In genomic region chr22:19204640-19205039, GRCh38 we compare ENCODE assay signal across 34 cellular contexts. TPM values are rescaled to one million over a fixed set of nuclear protein-coding genes. Genes with fewer than 3 reads are reported as not detected.
"Had no signal": no experiment of that assay in that cellular context is flagged by ENCODE, and none has a peak within 500 bp of the region (broad histone marks: within the 10 kb centered on the region; RNA-seq: fewer than 3 reads in every experiment).

No MANE protein-coding gene starts in this region.

- H3K36me3 ChIP-seq: ovary, right lobe of liver had no signal

- DNase-seq: dermis blood vessel endothelial cell; effector memory CD4-positive, alpha-beta T cell; foreskin keratinocyte; heart left ventricle; kidney; left lung; mesenchymal stem cell; naive thymus-derived CD8-positive, alpha-beta T cell; nucleus accumbens; right lobe of liver; stimulated activated CD4-positive, alpha-beta T cell treated with anti-CD3 and anti-CD28 coated beads, Interleukin-12 subunit alpha, Interleukin-12 subunit beta, amount 100 ng/mL, for 4 hours; stimulated activated CD4-positive, alpha-beta T cell treated with anti-CD3 and anti-CD28 coated beads, Interleukin-1b, Interleukin-23, amount 100 ng/mL, for 48 hours; stimulated activated CD4-positive, alpha-beta T cell treated with anti-CD3 and anti-CD28 coated beads, Interleukin-4, amount 100 ng/mL, for 1 hour; stimulated activated CD8-positive, alpha-beta memory T cell treated with anti-CD3 and anti-CD28 coated beads, Interleukin-4, amount 100 ng/mL, for 48 hours; stimulated activated naive CD4-positive, alpha-beta T cell; stimulated activated naive CD8-positive, alpha-beta T cell treated with anti-CD3 and anti-CD28 coated beads, Interleukin-15, amount 100 ng/mL, for 72 hours had no signal

- H3K4me1 Mint-ChIP-seq: mesothelial cell of epicardium; neural crest cell; stimulated activated naive CD8-positive, alpha-beta T cell treated with anti-CD3 and anti-CD28 coated beads, Interleukin-15, amount 100 ng/mL, for 72 hours had no signal

- H3K9me3 Mint-ChIP-seq: stimulated activated naive CD8-positive, alpha-beta T cell treated with anti-CD3 and anti-CD28 coated beads, Interleukin-15, amount 100 ng/mL, for 72 hours had no signal

- H3K36me3 Mint-ChIP-seq: mesothelial cell of epicardium had no signal

- H3K4me1 ChIP-seq: esophagus muscularis mucosa, foreskin keratinocyte, gastroesophageal sphincter, heart left ventricle, left lung, right lobe of liver, suprapubic skin, vagina had no signal

- H3K9me3 ChIP-seq: esophagus muscularis mucosa, gastroesophageal sphincter, heart left ventricle, left lung, ovary, right lobe of liver, suprapubic skin, vagina had no signal

- H3K27me3 Mint-ChIP-seq: progenitor cell of endocrine pancreas had no signal

- H3K27me3 ChIP-seq: esophagus muscularis mucosa, foreskin keratinocyte, gastroesophageal sphincter, heart left ventricle, hepatocyte, left lung, ovary, right lobe of liver, suprapubic skin, vagina had no signal

- H3K4me3 ChIP-seq: coronary artery, esophagus muscularis mucosa, gastroesophageal sphincter, heart left ventricle, hepatocyte, left lung, ovary, right lobe of liver, smooth muscle cell, suprapubic skin, vagina had no signal

- H3K4me2 ChIP-seq: hepatocyte, smooth muscle cell had no signal

- H3K27ac ChIP-seq: coronary artery, esophagus muscularis mucosa, foreskin keratinocyte, gastroesophageal sphincter, heart left ventricle, hepatocyte, left lung, ovary, right lobe of liver, suprapubic skin, vagina had no signal

- H3K79me2 ChIP-seq: hepatocyte had no signal

- H2AFZ ChIP-seq: hepatocyte had no signal

- H3K4me3 Mint-ChIP-seq: central memory CD8-positive, alpha-beta T cell; mesothelial cell of epicardium; naive thymus-derived CD8-positive, alpha-beta T cell; neural crest cell; stimulated activated naive CD8-positive, alpha-beta T cell treated with anti-CD3 and anti-CD28 coated beads, Interleukin-15, amount 100 ng/mL, for 72 hours had no signal

- H3K27ac Mint-ChIP-seq: mesothelial cell of epicardium, progenitor cell of endocrine pancreas had no signal

RNA-seq across cellular contexts. Expression of gene GSC2, which starts 54.5 kb away (rescaled TPM):
- total RNA-seq: dermis blood vessel endothelial cell; endothelial cell of umbilical vein; epithelial cell of proximal tubule; esophagus muscularis mucosa; fibroblast of lung; foreskin keratinocyte; gastroesophageal sphincter; heart left ventricle; hepatocyte; kidney; left lung; lung microvascular endothelial cell; mesothelial cell of epicardium; myocyte; naive thymus-derived CD8-positive, alpha-beta T cell; neural crest cell; ovary; progenitor cell of endocrine pancreas; right lobe of liver; smooth muscle cell; suprapubic skin; ureter; vagina had no signal
